In genomic region chr16:58537124-58537906, GRCh38 we compare ENCODE assay signal across 18 cellular contexts. TPM values are rescaled to one million over a fixed set of nuclear protein-coding genes. Genes with fewer than 3 reads are reported as not detected.
DNase-seq lines count a peak whose midpoint lies in the region; ATAC-seq and TF ChIP-seq lines count a peak whose summit lies in the region.
"Had no signal": no experiment of that assay in that cellular context is flagged by ENCODE, and none has a peak within 500 bp of the region (broad histone marks: within the 10 kb centered on the region; RNA-seq: fewer than 3 reads in every experiment).

No MANE protein-coding gene starts in this region.

- H3K4me1 ChIP-seq in heart left ventricle: peaks cover 0 to 36% (median 3%) of the 10 kb centered on the region in 12 donors
- H3K4me1 ChIP-seq in CD8-positive, alpha-beta memory T cell (ENCODE audit: insufficient read depth, low read length): no peaks in the 10 kb centered on the region
- H3K4me1 ChIP-seq: BLaER1 treated with 17β-estradiol and CSF1 and Interleukin-3, amounts not matched to agents 10 nM and 100 nM had no signal

- no peaks in the 10 kb centered on the region for H3K9me3 ChIP-seq in heart left ventricle
- H3K9me3 ChIP-seq in CD8-positive, alpha-beta memory T cell (ENCODE audit: low read length): no peaks in the 10 kb centered on the region
- H3K9me3 ChIP-seq: BLaER1 treated with 17β-estradiol and CSF1 and Interleukin-3, amounts not matched to agents 10 nM and 100 nM had no signal

- H3K27ac Mint-ChIP-seq in activated naive CD8-positive, alpha-beta T cell treated with anti-CD3 and anti-CD28 coated beads, Interleukin-2, amount 50 U/mL, for 24 hours: peak overlapping the region; percentile 56
- peak overlapping the region in 2 of 8 donors; percentile 28 to 54 for H3K27ac Mint-ChIP-seq in CD8-positive, alpha-beta memory T cell

- no peaks in the 10 kb centered on the region for H3K27me3 Mint-ChIP-seq in activated naive CD8-positive, alpha-beta T cell treated with anti-CD3 and anti-CD28 coated beads, Interleukin-2, amount 50 U/mL, for 24 hours
- no peaks in the 10 kb centered on the region for H3K27me3 Mint-ChIP-seq in CD8-positive, alpha-beta memory T cell

- peaks cover 0 to 100% (median 99%) of the 10 kb centered on the region in 9 donors for H3K36me3 ChIP-seq in heart left ventricle
- peaks cover 68% of the 10 kb centered on the region for H3K36me3 ChIP-seq in CD8-positive, alpha-beta memory T cell (ENCODE audit: insufficient read depth, low read length)

- H3K27ac ChIP-seq in heart left ventricle: peak overlapping the region in 1 of 12 donors; percentile 2
- no peak overlapping the region for H3K27ac ChIP-seq in CD8-positive, alpha-beta memory T cell (ENCODE audit: low read depth, low read length)
- H3K27ac ChIP-seq: BLaER1 treated with 17β-estradiol and CSF1 and Interleukin-3, amounts not matched to agents 10 nM and 100 nM had no signal

- TF ChIP-seq CTCF in heart left ventricle (IDR thresholded peaks at IDR 0.05): no peak

- no peak for TF ChIP-seq POLR2A in heart left ventricle (IDR thresholded peaks at IDR 0.05)

- H3K27me3 ChIP-seq in heart left ventricle: no peaks in the 10 kb centered on the region
- H3K27me3 ChIP-seq in CD8-positive, alpha-beta memory T cell (ENCODE audit: insufficient read depth, low read length, poor library complexity, severe bottlenecking): no peaks in the 10 kb centered on the region
- H3K27me3 ChIP-seq: BLaER1 treated with 17β-estradiol and CSF1 and Interleukin-3, amounts not matched to agents 10 nM and 100 nM had no signal

- intact Hi-C loops in heart left ventricle (cut with DNase I): loop anchor here in 1 of 10 donors (10.0 kb wide), 1 partner anchor 47 kb away; no protein-coding TSS in a partner anchor
- intact Hi-C loops in cardiac septum (cut with DNase I): no loop called here
- intact Hi-C loops in head of caudate nucleus (cut with DNase I): no loop called here

- no peaks in the 10 kb centered on the region for H3K9me3 Mint-ChIP-seq in activated naive CD8-positive, alpha-beta T cell treated with anti-CD3 and anti-CD28 coated beads, Interleukin-2, amount 50 U/mL, for 24 hours
- no peaks in the 10 kb centered on the region for H3K9me3 Mint-ChIP-seq in CD8-positive, alpha-beta memory T cell

- no peaks in the 10 kb centered on the region for H3K4me1 Mint-ChIP-seq in activated naive CD8-positive, alpha-beta T cell treated with anti-CD3 and anti-CD28 coated beads, Interleukin-2, amount 50 U/mL, for 24 hours
- peaks cover 0 to 6% (median 2%) of the 10 kb centered on the region in 3 donors for H3K4me1 Mint-ChIP-seq in CD8-positive, alpha-beta memory T cell

- ATAC-seq in heart left ventricle: peak; percentile 44 to 84 (median 71)
- no peak for ATAC-seq in activated naive CD8-positive, alpha-beta T cell treated with anti-CD3 and anti-CD28 coated beads, Interleukin-2, amount 50 U/mL, for 24 hours
- ATAC-seq in left lobe of liver: peak; percentile 26
- no peak for ATAC-seq in GM21390 (IDR thresholded peaks at IDR 0.05; ENCODE audit: unreplicated experiment)

- DNase-seq in heart left ventricle (no peak), cardiac septum (ENCODE audit: low spot score) (no peak), left lobe of liver (ENCODE audit: low spot score) (no peak), head of caudate nucleus (no peak)
- DNase-seq in activated naive CD8-positive, alpha-beta T cell treated with anti-CD3 and anti-CD28 coated beads, Interleukin-2, amount 50 U/mL, for 24 hours: no peak
- no peak for DNase-seq in CD8-positive, alpha-beta memory T cell
- DNase-seq: DMS79; GOT3; KBM-7; NCI-H1105 treated with DMSO at 0.1 percent for 48 hours; NCI-H1694; NCI-H510A; NCI-H748 treated with DMSO at 0.1 percent for 48 hours; NK-92 treated with Interleukin-12 subunit alpha and Interleukin-12 subunit beta, amount 100 ng/mL, for 24 hours; OCI-M1; SIG-M5 had no signal

- WGBS in heart left ventricle, 4 donors: 81 to 86% (median 84%) methylated on average over 10 of the region's 10 CpGs

- peaks cover 78% of the 10 kb centered on the region for H3K36me3 Mint-ChIP-seq in activated naive CD8-positive, alpha-beta T cell treated with anti-CD3 and anti-CD28 coated beads, Interleukin-2, amount 50 U/mL, for 24 hours (ENCODE audit: low read depth)
- H3K36me3 Mint-ChIP-seq in CD8-positive, alpha-beta memory T cell: peaks cover 9 to 90% (median 31%) of the 10 kb centered on the region in 3 donors

- POLR2A ChIA-PET in CD8-positive, alpha-beta memory T cell (lab: Charles Lee): no interaction called here

- no peak overlapping the region for H3K4me3 ChIP-seq in heart left ventricle
- no peak overlapping the region for H3K4me3 ChIP-seq in CD8-positive, alpha-beta memory T cell (ENCODE audit: low read length)
- H3K4me3 ChIP-seq: BLaER1 treated with 17β-estradiol and CSF1 and Interleukin-3, amounts not matched to agents 10 nM and 100 nM had no signal

- CTCF ChIA-PET in CD8-positive, alpha-beta memory T cell (lab: Charles Lee): no interaction called here

- no peak overlapping the region for H3K4me3 Mint-ChIP-seq in activated naive CD8-positive, alpha-beta T cell treated with anti-CD3 and anti-CD28 coated beads, Interleukin-2, amount 50 U/mL, for 24 hours
- H3K4me3 Mint-ChIP-seq in CD8-positive, alpha-beta memory T cell: no peak overlapping the region

RNA-seq across cellular contexts. Expression of gene SETD6, which starts 22.0 kb away (rescaled TPM):
- total RNA-seq in heart left ventricle (10 to 100 TPM; 10.1 to 18.0 (median 14.3) TPM), cardiac septum (12.4 TPM), left lobe of liver (13.5 TPM)
- 10 to 100 TPM; 13.2 to 14.9 TPM for polyA plus RNA-seq in heart left ventricle
- 10 to 100 TPM; 23.8 to 24.9 TPM for total RNA-seq in CD8-positive, alpha-beta memory T cell
- 10.5 TPM for polyA plus RNA-seq in CD8-positive, alpha-beta memory T cell

RNA-seq across cellular contexts. Expression of gene NDRG4, which starts 37.4 kb away (rescaled TPM):
- total RNA-seq in heart left ventricle (1,000 to 10,000 TPM in 3 of 9 donors, 100 to 1,000 TPM in 6; 294 to 1,429 (median 742) TPM), cardiac septum (607 TPM), left lobe of liver (2.4 TPM)
- polyA plus RNA-seq in heart left ventricle: 100 to 1,000 TPM; 505 to 873 TPM
- total RNA-seq in CD8-positive, alpha-beta memory T cell: 1 to 10 TPM; 1.6 to 2.4 TPM
- 0.63 TPM for polyA plus RNA-seq in CD8-positive, alpha-beta memory T cell

Comparison
In these comparisons a context has a peak if more than half of its experiments do, and no peak if none do; other contexts are left out.
1. ATAC-seq: peak in heart left ventricle (4 of 4) and left lobe of liver (single experiment); none in activated naive CD8-positive, alpha-beta T cell treated with anti-CD3 and anti-CD28 coated beads, Interleukin-2, amount 50 U/mL, for 24 hours (single experiment) and GM21390 (single experiment).
2. RNA of gene NDRG4, which starts 37.4 kb away (total RNA-seq): 294 to 1,429 TPM in heart left ventricle and 607 TPM in cardiac septum (single experiment); 1.6 to 2.4 TPM in CD8-positive, alpha-beta memory T cell and 2.4 TPM in left lobe of liver (single experiment); every median in the first group is over 10 times any median in the second.